In genomic region chr5:100647461-100648230, GRCh38 we compare ENCODE assay signal across 8 cellular contexts.
DNase-seq lines count a peak whose midpoint lies in the region; ATAC-seq and TF ChIP-seq lines count a peak whose summit lies in the region.

No MANE protein-coding gene starts in this region.

- H3K9ac ChIP-seq in endodermal cell (ENCODE audit: extremely low read depth, low read length, poor library complexity, severe bottlenecking) (no peak overlapping the region), rectal smooth muscle tissue (ENCODE audit: low read length) (no peak overlapping the region)

- intact Hi-C loops in activated CD4-positive, alpha-beta T cell treated with anti-CD3 and anti-CD28 coated beads, Interleukin-2, amount 10 ng/mL, durations not matched to agents 24 days and 14 days (cut with micrococcal nuclease), result no loop called here

- DNase-seq in activated CD4-positive, alpha-beta T cell treated with anti-CD3 and anti-CD28 coated beads, Interleukin-2, amount 50 U/mL, for 4 hours, result peak; percentile 6
- DNase-seq in activated CD4-positive, alpha-beta T cell treated with anti-CD3 and anti-CD28 coated beads, Interleukin-2, amount 10 ng/mL, durations not matched to agents 24 days and 14 days, result no peak
- DNase-seq in NCI-H510A (lab: John Stamatoyannopoulos, UW) (peak; percentile 19), endodermal cell (no peak), glutamatergic neuron (no peak)

- H3K4me3 ChIP-seq in endodermal cell (ENCODE audit: low read length) (no peak overlapping the region), rectal smooth muscle tissue (ENCODE audit: low read length) (peak overlapping the region; percentile 23)

- peaks cover 7% of the 10 kb centered on the region for H3K4me1 ChIP-seq in endodermal cell (ENCODE audit: control insufficient read depth, insufficient read depth, low read length)
- H3K4me1 ChIP-seq in rectal smooth muscle tissue (ENCODE audit: control insufficient read depth, insufficient read depth, low read length), result no peaks in the 10 kb centered on the region

- H3K9me3 ChIP-seq in endodermal cell (ENCODE audit: control insufficient read depth, low read length), result no peaks in the 10 kb centered on the region

- H3K4me3 Mint-ChIP-seq in activated CD4-positive, alpha-beta T cell treated with anti-CD3 and anti-CD28 coated beads, Interleukin-2, amount 10 ng/mL, durations not matched to agents 24 days and 14 days, result no peak overlapping the region
- no peak overlapping the region for H3K4me3 Mint-ChIP-seq in endodermal cell
- no peak overlapping the region for H3K4me3 Mint-ChIP-seq in glutamatergic neuron (ENCODE audit: unreplicated experiment)

- H3K36me3 Mint-ChIP-seq in activated CD4-positive, alpha-beta T cell treated with anti-CD3 and anti-CD28 coated beads, Interleukin-2, amount 10 ng/mL, durations not matched to agents 24 days and 14 days (ENCODE audit: low read depth), result no peaks in the 10 kb centered on the region
- H3K36me3 Mint-ChIP-seq in endodermal cell (ENCODE audit: low read depth) (no peaks in the 10 kb centered on the region), glutamatergic neuron (ENCODE audit: unreplicated experiment) (no peaks in the 10 kb centered on the region)

- H3K4me1 Mint-ChIP-seq in activated CD4-positive, alpha-beta T cell treated with anti-CD3 and anti-CD28 coated beads, Interleukin-2, amount 10 ng/mL, durations not matched to agents 24 days and 14 days, result peaks cover 7% of the 10 kb centered on the region
- H3K4me1 Mint-ChIP-seq in endodermal cell (peaks cover 20% of the 10 kb centered on the region), glutamatergic neuron (ENCODE audit: low read depth, unreplicated experiment) (no peaks in the 10 kb centered on the region)

- ATAC-seq in HG02678 (IDR thresholded peaks at IDR 0.05; ENCODE audit: unreplicated experiment) (peak; percentile 86), GM18873 (IDR thresholded peaks at IDR 0.05; ENCODE audit: low FRiP score, unreplicated experiment) (no peak)

- H3K27ac ChIP-seq in endodermal cell (ENCODE audit: low read depth, low read length) (no peak overlapping the region), rectal smooth muscle tissue (ENCODE audit: low read depth, low read length) (no peak overlapping the region)

- H3K27ac Mint-ChIP-seq in activated CD4-positive, alpha-beta T cell treated with anti-CD3 and anti-CD28 coated beads, Interleukin-2, amount 10 ng/mL, durations not matched to agents 24 days and 14 days, result no peak overlapping the region
- H3K27ac Mint-ChIP-seq in endodermal cell (peak overlapping the region; percentile 23), glutamatergic neuron (ENCODE audit: unreplicated experiment) (no peak overlapping the region)

- WGBS in endodermal cell (ENCODE audit: insufficient coverage in 1 of 2, insufficient read length in 1 of 2), 2 experiments, result 89 to 90% methylated on average over 7 to 10 of the region's 10 CpGs

- peaks cover 9% of the 10 kb centered on the region for H3K27me3 Mint-ChIP-seq in activated CD4-positive, alpha-beta T cell treated with anti-CD3 and anti-CD28 coated beads, Interleukin-2, amount 10 ng/mL, durations not matched to agents 24 days and 14 days
- no peaks in the 10 kb centered on the region for H3K27me3 Mint-ChIP-seq in endodermal cell (ENCODE audit: insufficient read depth)
- H3K27me3 Mint-ChIP-seq in glutamatergic neuron (ENCODE audit: unreplicated experiment), result no peaks in the 10 kb centered on the region

- H3K27me3 ChIP-seq in endodermal cell (ENCODE audit: control insufficient read depth, insufficient read depth, low read length, poor library complexity, severe bottlenecking) (no peaks in the 10 kb centered on the region), rectal smooth muscle tissue (ENCODE audit: control insufficient read depth, insufficient read depth, low read length) (no peaks in the 10 kb centered on the region)

- TF ChIP-seq CTCF in endodermal cell (conservative IDR thresholded peaks at IDR 0.05) (no peak), glutamatergic neuron (IDR thresholded peaks at IDR 0.05; ENCODE audit: partially characterized antibody, unreplicated experiment) (no peak)

- no peaks in the 10 kb centered on the region for H3K36me3 ChIP-seq in endodermal cell (ENCODE audit: control insufficient read depth, insufficient read depth, low read length)
- H3K36me3 ChIP-seq in rectal smooth muscle tissue (ENCODE audit: control insufficient read depth, insufficient read depth, low read length), result no peaks in the 10 kb centered on the region

- H3K9me3 Mint-ChIP-seq in activated CD4-positive, alpha-beta T cell treated with anti-CD3 and anti-CD28 coated beads, Interleukin-2, amount 10 ng/mL, durations not matched to agents 24 days and 14 days, result no peaks in the 10 kb centered on the region
- H3K9me3 Mint-ChIP-seq in endodermal cell, result no peaks in the 10 kb centered on the region
- H3K9me3 Mint-ChIP-seq in glutamatergic neuron (ENCODE audit: unreplicated experiment), result no peaks in the 10 kb centered on the region

Comparison
In these comparisons a context has a peak if more than half of its experiments do, and no peak if none do; other contexts are left out.
1. DNase-seq: peak in activated CD4-positive, alpha-beta T cell treated with anti-CD3 and anti-CD28 coated beads, Interleukin-2, amount 50 U/mL, for 4 hours (2 of 2) and NCI-H510A (single experiment); none in activated CD4-positive, alpha-beta T cell treated with anti-CD3 and anti-CD28 coated beads, Interleukin-2, amount 10 ng/mL, durations not matched to agents 24 days and 14 days (single experiment), endodermal cell (single experiment) and glutamatergic neuron (single experiment).